ENCODE assay signal across 8 cellular contexts in genomic region chr4:2007804-2008670, GRCh38. TPM values are rescaled to one million over a fixed set of nuclear protein-coding genes. Genes with fewer than 3 reads are reported as not detected.
A peak's percentile ranks its signal among the peaks of the same experiment; 100 is the strongest.
DNase-seq lines count a peak whose midpoint lies in the region; ATAC-seq and TF ChIP-seq lines count a peak whose summit lies in the region.

No MANE protein-coding gene starts in this region.

- BruUV-seq in MCF 10A (replicated peaks; lab: Mats Ljungman, UMichigan) = no TSS peak

- peak overlapping the region; percentile 100 for H3K27ac ChIP-seq in cardiac muscle cell

- DNase-seq in cardiac muscle cell (ENCODE audit: low read depth in 1 of 2, low spot score in 1 of 2) = peak; percentile 12 to 35
- no peak for DNase-seq in left ventricle myocardium superior
- no peak for DNase-seq in MCF 10A (ENCODE audit: unreplicated experiment)
- no peak for DNase-seq in memory B cell (ENCODE audit: low spot score in 2 of 2)
- DNase-seq in activated gamma-delta T cell treated with Interleukin-2 at 50 U/mL for 16 hours = no peak
- no peak for DNase-seq in stimulated activated CD4-positive, alpha-beta T cell treated with anti-CD3 and anti-CD28 coated beads, Interleukin-15, amount 100 ng/mL, for 24 hours
- no peak for DNase-seq in T-helper 9 cell
- no peak for DNase-seq in NCI-H774 (lab: John Stamatoyannopoulos, UW)

- no peaks in the 10 kb centered on the region for H3K9me3 ChIP-seq in cardiac muscle cell (ENCODE audit: low read depth)

- no peaks in the 10 kb centered on the region for H3K27me3 ChIP-seq in cardiac muscle cell

- H3K4me1 Mint-ChIP-seq in MCF 10A (ENCODE audit: insufficient read depth, unreplicated experiment) (peaks cover 18% of the 10 kb centered on the region), memory B cell (peaks cover 29% of the 10 kb centered on the region)

- H3K36me3 ChIP-seq in cardiac muscle cell = peaks cover 4% of the 10 kb centered on the region

- peak overlapping the region; percentile 87 for H3K4me3 ChIP-seq in cardiac muscle cell

- intact Hi-C loops in left ventricle myocardium superior (cut with micrococcal nuclease) = no loop called here
- intact Hi-C loops in MCF 10A (cut with micrococcal nuclease) = no loop called here

- H3K27me3 Mint-ChIP-seq in MCF 10A (ENCODE audit: insufficient read depth, unreplicated experiment) = no peaks in the 10 kb centered on the region
- peaks cover 3% of the 10 kb centered on the region for H3K27me3 Mint-ChIP-seq in memory B cell

- ATAC-seq in left ventricle myocardium superior (no peak), memory B cell (ENCODE audit: low read depth) (no peak)

- POLR2A ChIA-PET in MCF 10A (lab: Yijun Ruan, JAX) = interaction anchor here (0.7 to 2.1 kb wide), 7 partner anchors 8 to 461 kb away, joined by 3 to 10 read pairs (median 3); partner anchors contain the start of gene RNF4

- H3K4me3 Mint-ChIP-seq in MCF 10A (ENCODE audit: unreplicated experiment) (peak overlapping the region; percentile 80), memory B cell (peak overlapping the region; percentile 93)

- H3K4me1 ChIP-seq in cardiac muscle cell (ENCODE audit: low read depth) = peaks cover 7% of the 10 kb centered on the region

- H3K27ac Mint-ChIP-seq in MCF 10A (ENCODE audit: low read depth, unreplicated experiment) (peak overlapping the region; percentile 90), memory B cell (peak overlapping the region; percentile 97)

- CTCF ChIA-PET in MCF 10A (lab: Yijun Ruan, JAX) = interaction anchor here (0.5 to 0.6 kb wide), 3 partner anchors 12 to 198 kb away, joined by 3 read pairs; no protein-coding TSS in a partner anchor

- H3K36me3 Mint-ChIP-seq in MCF 10A (ENCODE audit: insufficient read depth, unreplicated experiment) (peaks cover 11% of the 10 kb centered on the region), memory B cell (peaks cover 7% of the 10 kb centered on the region)

- no peaks in the 10 kb centered on the region for H3K9me3 Mint-ChIP-seq in MCF 10A (ENCODE audit: unreplicated experiment)
- no peaks in the 10 kb centered on the region for H3K9me3 Mint-ChIP-seq in memory B cell

- TF ChIP-seq CTCF in cardiac muscle cell (IDR thresholded peaks at IDR 0.05; ENCODE audit: low read depth, low read length) = no peak
- TF ChIP-seq CTCF in MCF 10A (IDR thresholded peaks at IDR 0.05; ENCODE audit: unreplicated experiment) = no peak

RNA-seq across cellular contexts. Expression of gene NELFA, which starts 0.7 kb away (rescaled TPM):
- total RNA-seq in cardiac muscle cell (45.9 and 71.4 TPM in 2 replicates), left ventricle myocardium superior (10.0 TPM), MCF 10A (2022) (30.1 and 36.2 TPM in 2 replicates)
- polyA plus RNA-seq in cardiac muscle cell = 54.4 and 69.0 TPM in 2 replicates

RNA-seq across cellular contexts. Expression of gene NAT8L, which starts 51.1 kb away (rescaled TPM):
- total RNA-seq in cardiac muscle cell = 14.6 and 20.9 TPM in 2 replicates
- 5.5 and 6.6 TPM in 2 replicates for polyA plus RNA-seq in cardiac muscle cell
- 0.82 TPM for total RNA-seq in left ventricle myocardium superior
- 0.79 and 0.93 TPM in 2 replicates for total RNA-seq in MCF 10A (2022)

Comparison
In these comparisons a context has a peak if more than half of its experiments do, and no peak if none do; other contexts are left out.
1. DNase-seq: peak in cardiac muscle cell (2 of 2); none in left ventricle myocardium superior (single experiment), MCF 10A (single experiment), memory B cell (0 of 2), activated gamma-delta T cell treated with Interleukin-2 at 50 U/mL for 16 hours (single experiment), stimulated activated CD4-positive, alpha-beta T cell treated with anti-CD3 and anti-CD28 coated beads, Interleukin-15, amount 100 ng/mL, for 24 hours (single experiment), T-helper 9 cell (single experiment) and NCI-H774 (single experiment).